Comparison of ENCODE assay signal across 1 cellular context in genomic region chr15:90956551-90957104, GRCh38.
TF ChIP-seq lines count a peak whose summit lies in the region.

No MANE protein-coding gene starts in this region.

TF ChIP-seq in K562, 482 proteins besides CTCF, POLR2A, EP300 and RAD21 (continues in another document):
- TF ChIP-seq RERE (CRISPR knock-in tag; IDR thresholded peaks at IDR 0.05; ENCODE audit: borderline replicate concordance) (no peak), FOXM1 (IDR thresholded peaks at IDR 0.05; ENCODE audit: low read depth) (no peak), FOXM1 (CRISPR knock-in tag; IDR thresholded peaks at IDR 0.05; ENCODE audit: low read depth) (no peak), ZBTB33 (CRISPR knock-in tag; IDR thresholded peaks at IDR 0.05) (peak; percentile 97), ZNF143 (CRISPR knock-in tag; IDR thresholded peaks at IDR 0.05) (no peak), ZBTB11 (CRISPR knock-in tag; IDR thresholded peaks at IDR 0.05) (no peak), SMARCA5 (IDR thresholded peaks at IDR 0.05) (no peak), HNRNPLL (IDR thresholded peaks at IDR 0.05; ENCODE audit: low read depth, low read length, poor library complexity, severe bottlenecking) (no peak), NCOR1 (IDR thresholded peaks at IDR 0.05) (no peak), POLR2G (IDR thresholded peaks at IDR 0.05; ENCODE audit: low read depth, low read length) (peak; percentile 66), THAP7 (CRISPR knock-in tag; IDR thresholded peaks at IDR 0.05) (no peak), TEAD2 (tag; IDR thresholded peaks at IDR 0.05) (no peak), ZNF398 (CRISPR knock-in tag; IDR thresholded peaks at IDR 0.05) (no peak), IRF1 (CRISPR knock-in tag; IDR thresholded peaks at IDR 0.05; ENCODE audit: borderline replicate concordance) (no peak), ZBTB49 (CRISPR knock-in tag; IDR thresholded peaks at IDR 0.05; ENCODE audit: borderline replicate concordance) (no peak), FIP1L1 (IDR thresholded peaks at IDR 0.05; ENCODE audit: low read depth, low read length, poor library complexity, severe bottlenecking) (no peak), ETV6 (IDR thresholded peaks at IDR 0.05; ENCODE audit: borderline replicate concordance in 1 of 2, low read depth in 2 of 2, low read length in 1 of 2) (no peak), ETV6 (CRISPR knock-in tag; IDR thresholded peaks at IDR 0.05; ENCODE audit: borderline replicate concordance) (no peak), NONO (IDR thresholded peaks at IDR 0.05; ENCODE audit: low read depth in 2 of 2, low read length in 1 of 2) (no peak), ESRRB (CRISPR knock-in tag; IDR thresholded peaks at IDR 0.05; ENCODE audit: borderline replicate concordance) (no peak), MYC (IDR thresholded peaks at IDR 0.05; ENCODE audit: low read depth, low read length) (no peak), MYC (CRISPR knock-in tag; IDR thresholded peaks at IDR 0.05; ENCODE audit: borderline replicate concordance, low read depth) (no peak), RBM17 (IDR thresholded peaks at IDR 0.05; ENCODE audit: borderline replicate concordance, low read depth, low read length) (no peak), NR2C2 (CRISPR knock-in tag; IDR thresholded peaks at IDR 0.05) (no peak), NR2C2 (tag; IDR thresholded peaks at IDR 0.05) (no peak), ZNF766 (CRISPR knock-in tag; conservative IDR thresholded peaks at IDR 0.05) (no peak), RBFOX2 (IDR thresholded peaks at IDR 0.05; ENCODE audit: low read depth, low read length) (peak; percentile 54), GMEB1 (CRISPR knock-in tag; IDR thresholded peaks at IDR 0.05) (no peak), CUX1 (CRISPR knock-in tag; IDR thresholded peaks at IDR 0.05) (no peak)
